In the genomic region with DNA sequence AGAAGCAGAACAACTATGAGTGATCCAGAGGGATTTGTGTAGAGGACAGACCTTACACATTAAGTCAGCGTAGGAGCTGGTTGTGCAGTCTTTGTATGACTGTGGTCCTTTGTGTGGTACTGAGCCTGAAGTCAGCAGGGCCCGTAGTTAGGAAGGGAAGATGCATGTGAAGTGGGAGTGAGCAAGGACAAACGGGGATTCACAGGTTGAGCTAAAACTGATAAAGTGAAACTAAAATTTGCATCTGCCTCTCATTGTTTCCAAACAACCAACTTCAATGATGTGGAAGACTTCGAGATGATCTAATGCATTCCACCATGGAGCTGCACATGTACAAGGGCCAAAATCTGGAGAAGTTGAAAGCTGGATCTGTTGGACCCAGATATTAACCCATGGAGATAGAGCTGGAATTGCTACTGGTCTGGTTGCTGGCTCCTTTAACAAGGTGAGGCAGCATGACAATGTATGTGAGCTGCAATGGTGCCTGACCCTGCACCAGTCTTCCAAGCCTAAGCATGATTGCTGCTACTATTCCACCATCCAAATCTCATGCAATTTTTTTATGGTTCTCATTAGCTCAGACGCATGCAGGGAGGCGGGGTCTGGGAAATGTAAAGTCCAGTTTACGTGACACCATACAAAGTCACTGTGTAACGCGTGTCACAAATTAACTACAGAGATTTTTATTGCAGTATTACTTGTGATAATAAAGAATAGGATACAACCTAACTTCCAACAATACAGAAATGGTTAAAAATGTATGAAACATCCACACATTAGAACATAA, we compare ENCODE assay signal across 11 cellular contexts. TPM values are rescaled to one million over a fixed set of nuclear protein-coding genes. Genes with fewer than 3 reads are reported as not detected.
DNase-seq lines count a peak whose midpoint lies in the region; ATAC-seq and TF ChIP-seq lines count a peak whose summit lies in the region.
"Had no signal": no experiment of that assay in that cellular context is flagged by ENCODE, and none has a peak within 500 bp of the region (broad histone marks: within the 10 kb centered on the region; RNA-seq: fewer than 3 reads in every experiment).

No MANE protein-coding gene starts in this region.

- H3K9me3 Mint-ChIP-seq in activated T-helper 17 cell treated with anti-CD3 and anti-CD28 coated beads, Interleukin-2, amount 50 U/mL, for 72 hours = no peaks in the 10 kb centered on the region
- H3K9me3 Mint-ChIP-seq: T-cell had no signal

- no peak for TF ChIP-seq POLR2A in uterus (IDR thresholded peaks at IDR 0.05)

- H3K9me3 ChIP-seq in uterus = no peaks in the 10 kb centered on the region

- no peaks in the 10 kb centered on the region for H3K27me3 ChIP-seq in uterus

- H3K36me3 Mint-ChIP-seq in activated T-helper 17 cell treated with anti-CD3 and anti-CD28 coated beads, Interleukin-2, amount 50 U/mL, for 72 hours (ENCODE audit: low read depth) = no peaks in the 10 kb centered on the region

- H3K36me3 ChIP-seq in uterus = no peaks in the 10 kb centered on the region

- intact Hi-C loops in uterus (cut with DNase I; ENCODE audit: low total_unique reads) = no loop called here

- peaks cover 5% of the 10 kb centered on the region for H3K4me1 Mint-ChIP-seq in activated T-helper 17 cell treated with anti-CD3 and anti-CD28 coated beads, Interleukin-2, amount 50 U/mL, for 72 hours

- H3K4me3 Mint-ChIP-seq in activated T-helper 17 cell treated with anti-CD3 and anti-CD28 coated beads, Interleukin-2, amount 50 U/mL, for 72 hours = peak overlapping the region; percentile 4
- H3K4me3 Mint-ChIP-seq: T-cell had no signal

- peak; percentile 59 for ATAC-seq in GM18498 (IDR thresholded peaks at IDR 0.05; ENCODE audit: unreplicated experiment)
- ATAC-seq in GM19395 (IDR thresholded peaks at IDR 0.05; ENCODE audit: unreplicated experiment) = peak; percentile 76
- peak; percentile 84 for ATAC-seq in HG02852 (IDR thresholded peaks at IDR 0.05; ENCODE audit: unreplicated experiment)
- ATAC-seq in activated T-helper 17 cell treated with anti-CD3 and anti-CD28 coated beads, Interleukin-2, amount 50 U/mL, for 72 hours (replicated peaks) = peak; percentile 99
- ATAC-seq: T-cell had no signal

- no peaks in the 10 kb centered on the region for H3K4me1 ChIP-seq in uterus

- H3K27ac ChIP-seq in substantia nigra (ENCODE audit: low read depth, low read length, poor library complexity, severe bottlenecking) (no peak overlapping the region), uterus (no peak overlapping the region)

- DNase-seq in substantia nigra (lab: John Stamatoyannopoulos, UW) = no peak
- DNase-seq in NCI-H2081 (lab: John Stamatoyannopoulos, UW) = no peak
- DNase-seq in SIG-M5 treated with dmso at 0.1 percent for 504 hours (lab: John Stamatoyannopoulos, UW; ENCODE audit: unreplicated experiment) = no peak
- DNase-seq in uterus = no peak
- DNase-seq: KBM-7, NCI-H524, T-cell had no signal

- H3K27ac Mint-ChIP-seq in activated T-helper 17 cell treated with anti-CD3 and anti-CD28 coated beads, Interleukin-2, amount 50 U/mL, for 72 hours = no peak overlapping the region
- H3K27ac Mint-ChIP-seq: T-cell had no signal

- H3K4me3 ChIP-seq in uterus = no peak overlapping the region

- H3K27me3 Mint-ChIP-seq in activated T-helper 17 cell treated with anti-CD3 and anti-CD28 coated beads, Interleukin-2, amount 50 U/mL, for 72 hours = no peaks in the 10 kb centered on the region
- H3K27me3 Mint-ChIP-seq: T-cell had no signal

- no peak for TF ChIP-seq CTCF in uterus (IDR thresholded peaks at IDR 0.05)

RNA-seq across cellular contexts. Expression of gene CYBRD1, which starts 12.1 kb away (rescaled TPM):
- under 1 TPM; 0.24 to 0.69 TPM for total RNA-seq in activated T-helper 17 cell treated with anti-CD3 and anti-CD28 coated beads, Interleukin-2, amount 50 U/mL, for 72 hours
- 100 to 1,000 TPM; 108 to 335 (median 219) TPM for total RNA-seq in uterus

Comparison
In these comparisons a context has a peak if more than half of its experiments do, and no peak if none do; other contexts are left out.
1. RNA of gene CYBRD1, which starts 12.1 kb away (total RNA-seq): 108 to 335 TPM in uterus; 0.24 to 0.69 TPM in activated T-helper 17 cell treated with anti-CD3 and anti-CD28 coated beads, Interleukin-2, amount 50 U/mL, for 72 hours; every median in the first group is over 10 times any median in the second.
2. Peak in every context shown above with its lines, with median percentiles within 50 percentile points of each other: ATAC-seq.